ENCODE assay signal across 8 cellular contexts in the genomic region with DNA sequence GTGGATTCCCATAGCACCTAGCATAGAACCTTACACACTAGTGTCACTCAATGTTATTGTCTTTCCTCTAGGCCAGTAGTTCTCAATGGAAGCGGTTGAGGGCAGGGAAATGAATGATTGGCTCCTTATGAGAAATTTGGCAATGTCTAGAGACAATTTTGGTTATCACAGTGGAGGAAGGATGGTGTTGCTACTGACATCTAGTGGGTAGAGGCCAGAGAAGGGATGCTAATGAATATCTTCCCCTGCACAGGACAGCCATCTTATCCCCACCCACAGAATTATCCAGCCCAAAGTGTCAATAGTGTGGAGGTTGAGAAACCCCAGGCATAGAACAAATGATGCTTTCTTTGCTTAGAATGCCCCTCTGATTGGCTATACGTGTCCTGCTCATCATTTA. TPM values are rescaled to one million over a fixed set of nuclear protein-coding genes. Genes with fewer than 3 reads are reported as not detected.
A peak's percentile ranks its signal among the peaks of the same experiment; 100 is the strongest.
DNase-seq lines count a peak whose midpoint lies in the region; ATAC-seq and TF ChIP-seq lines count a peak whose summit lies in the region.

No MANE protein-coding gene starts in this region.

- CTCF ChIA-PET in AG04449 (lab: Yijun Ruan, JAX): interaction anchor here (1.0 to 1.4 kb wide), 3 partner anchors 22 to 141 kb away, joined by 3 to 6 read pairs (median 3); no protein-coding TSS in a partner anchor
- CTCF ChIA-PET in Panc1 (lab: Charles Lee): no interaction called here

- WGBS in heart right ventricle, 2 donors: 60 to 69% methylated on average over 2 of the region's 2 CpGs

- intact Hi-C loops in Panc1 (cut with micrococcal nuclease; ENCODE audit: unreplicated experiment): no loop called here
- intact Hi-C loops in heart right ventricle (cut with DNase I): loop anchor here in 1 of 10 donors (1.0 kb wide), 1 partner anchor 89 kb away; no protein-coding TSS in a partner anchor

- no peaks in the 10 kb centered on the region for H3K4me1 ChIP-seq in Panc1 (ENCODE audit: control insufficient read depth, insufficient read depth, low read length)
- peaks cover 0 to 5% (median 0%) of the 10 kb centered on the region in 9 donors for H3K4me1 ChIP-seq in heart right ventricle

- H3K36me3 ChIP-seq in Panc1 (ENCODE audit: control insufficient read depth, insufficient read depth, low read length) (no peaks in the 10 kb centered on the region), heart right ventricle (no peaks in the 10 kb centered on the region)

- no peaks in the 10 kb centered on the region for H3K9me3 ChIP-seq in Panc1 (ENCODE audit: control insufficient read depth, insufficient read depth, low read depth, low read length)
- no peaks in the 10 kb centered on the region for H3K9me3 ChIP-seq in heart right ventricle

- DNase-seq in AG04449 (ENCODE audit: low read depth, low spot score) (no peak), Panc1 (ENCODE audit: low read depth, low spot score) (no peak), heart right ventricle (no peak), cerebellar nuclear complex (lab: John Stamatoyannopoulos, UW) (no peak), globus pallidus (ENCODE audit: low spot score) (no peak), hepatic stellate cell (ENCODE audit: low spot score) (no peak)

- ATAC-seq in GM18498 (IDR thresholded peaks at IDR 0.05; ENCODE audit: unreplicated experiment): peak; percentile 55
- ATAC-seq in Panc1: peak; percentile 88
- peak in 4 of 8 donors; percentile 25 to 70 (median 46) for ATAC-seq in heart right ventricle
- ATAC-seq in GM18873 (IDR thresholded peaks at IDR 0.05; ENCODE audit: low FRiP score, unreplicated experiment): no peak

- H3K4me3 ChIP-seq in AG04449 (ENCODE audit: low read depth, low read length) (no peak overlapping the region), Panc1 (ENCODE audit: low read depth in 2 of 2, low read length in 2 of 2) (no peak overlapping the region), heart right ventricle (no peak overlapping the region)

- H3K27me3 ChIP-seq in Panc1 (ENCODE audit: control insufficient read depth, insufficient read depth, low read length) (no peaks in the 10 kb centered on the region), heart right ventricle (no peaks in the 10 kb centered on the region)

- POLR2A ChIA-PET in AG04449 (lab: Yijun Ruan, JAX): no interaction called here
- POLR2A ChIA-PET in Panc1 (lab: Charles Lee): no interaction called here

- H3K27ac ChIP-seq in Panc1 (ENCODE audit: low read length) (no peak overlapping the region), heart right ventricle (no peak overlapping the region)

- in situ Hi-C loops in Panc1 (cut with HindIII; ENCODE audit: low pct_unique_long_range_greater_than_20kb, low sequenced_read_pairs): loop anchor here (25.0 kb wide), 1 partner anchor 144 kb away; no protein-coding TSS in a partner anchor

- BruUV-seq in Panc1 (replicated peaks; lab: Mats Ljungman, UMichigan): no TSS peak

- TF ChIP-seq CTCF in AG04449 (IDR thresholded peaks at IDR 0.05; ENCODE audit: insufficient read depth, low read length, missing control alignments) (peak; percentile 50), Panc1 (IDR thresholded peaks at IDR 0.05) (peak; percentile 76), heart right ventricle (IDR thresholded peaks at IDR 0.05) (peak in 8 of 9 donors; percentile 9 to 57 (median 42))

RNA-seq across cellular contexts. Expression of a gene that starts 15.8 kb away (rescaled TPM):
- total RNA-seq in Panc1 (2021; ENCODE audit: unreplicated experiment): not detected
- polyA plus RNA-seq in Panc1 (2012; ENCODE audit: insufficient read length): not detected
- not detected for total RNA-seq in heart right ventricle
- polyA plus RNA-seq in heart right ventricle: not detected

RNA-seq across cellular contexts. Expression of a gene that starts 39.6 kb away (rescaled TPM):
- total RNA-seq in Panc1 (2021; ENCODE audit: unreplicated experiment): 51.3 TPM
- polyA plus RNA-seq in Panc1 (2012; ENCODE audit: insufficient read length): 88.7 TPM
- total RNA-seq in heart right ventricle: 100 to 1,000 TPM in 2 of 10 donors, 10 to 100 TPM in 8; 61.0 to 121 (median 78.0) TPM
- polyA plus RNA-seq in heart right ventricle: 10 to 100 TPM; 40.4 to 47.5 TPM
